ENCODE assay signal across 8 cellular contexts in the genomic region with DNA sequence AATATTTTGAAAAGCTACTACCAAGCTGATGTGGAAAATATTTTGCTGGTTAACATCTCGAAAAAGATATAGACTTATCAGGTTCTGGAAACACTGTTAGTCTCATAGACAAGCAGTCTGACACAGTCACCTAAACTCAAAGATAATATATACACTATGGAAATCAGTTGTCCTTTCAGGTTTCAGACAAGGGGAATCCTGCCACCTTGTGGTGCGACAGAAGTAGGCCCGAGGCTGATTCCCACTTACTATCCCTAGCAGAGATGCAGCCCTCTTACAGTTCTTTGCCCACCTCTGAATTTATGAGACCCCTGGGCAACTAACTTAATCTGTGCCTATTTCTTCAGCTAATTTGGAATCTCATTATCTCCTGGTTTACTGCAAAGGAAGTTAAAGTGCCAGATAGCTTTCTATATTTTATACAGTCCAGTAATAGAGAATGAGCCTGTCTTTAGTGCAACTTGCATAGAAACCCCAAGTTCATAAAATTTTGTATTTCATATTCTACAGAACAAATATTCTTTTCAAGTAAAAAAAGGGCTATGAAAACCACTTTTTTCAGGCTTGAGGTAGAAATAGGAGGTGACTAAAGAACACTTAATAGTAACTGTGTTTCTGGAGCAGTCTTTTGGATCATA. TPM values are rescaled to one million over a fixed set of nuclear protein-coding genes. Genes with fewer than 3 reads are reported as not detected.
DNase-seq lines count a peak whose midpoint lies in the region; ATAC-seq and TF ChIP-seq lines count a peak whose summit lies in the region.

No MANE protein-coding gene starts in this region.

- H2AFZ ChIP-seq in SU-DHL-6 (ENCODE audit: low read depth, low read length, severe bottlenecking) = no peak overlapping the region

- H3K27me3 ChIP-seq in SU-DHL-6 (ENCODE audit: low read length) = no peaks in the 10 kb centered on the region
- no peaks in the 10 kb centered on the region for H3K27me3 ChIP-seq in adrenal gland

- H3K9me2 ChIP-seq in SU-DHL-6 (replicated peaks; ENCODE audit: insufficient read depth, low read length) = no peaks in the 10 kb centered on the region

- no peaks in the 10 kb centered on the region for H3K79me2 ChIP-seq in SU-DHL-6 (ENCODE audit: insufficient read depth, low read length)

- H3K36me3 ChIP-seq in SU-DHL-6 (ENCODE audit: low read length) (peaks cover 4% of the 10 kb centered on the region; the same call in 1 of the 2 replicates), adrenal gland (replicated peaks in 1 of 2) (no peaks in the 10 kb centered on the region)

- no peak overlapping the region for H3K9ac ChIP-seq in SU-DHL-6 (ENCODE audit: low read length)

- no peaks in the 10 kb centered on the region for H4K20me1 ChIP-seq in SU-DHL-6 (ENCODE audit: low read depth, low read length)

- TF ChIP-seq CTCF in GM12875 (IDR thresholded peaks at IDR 0.05; ENCODE audit: borderline replicate concordance, insufficient read depth, low read depth, low read length) (peak; percentile 72), SU-DHL-6 (IDR thresholded peaks at IDR 0.05; ENCODE audit: insufficient read depth, low read length, poor library complexity, severe bottlenecking) (peak; percentile 46), adrenal gland (IDR thresholded peaks at IDR 0.05) (peak; percentile 75 to 94 (median 85))

- H3F3A ChIP-seq in SU-DHL-6 (ENCODE audit: insufficient read depth) = 0 out of 2 replicates have a peak, but pooled peaks cover 10% of the 10 kb centered on the region

- H3K9me3 ChIP-seq in SU-DHL-6 (ENCODE audit: insufficient read depth, low read length) (no peaks in the 10 kb centered on the region), adrenal gland (replicated peaks in 1 of 3) (no peaks in the 10 kb centered on the region)

- peaks cover 0 to 5% of the 10 kb centered on the region in 2 donors for H3K4me1 ChIP-seq in adrenal gland (replicated peaks in 1 of 2)

- intact Hi-C loops in adrenal gland (cut with DNase I) = loop anchor here (5.0 to 10.0 kb wide), 2 partner anchors 371 to 414 kb away; no protein-coding TSS in a partner anchor
- intact Hi-C loops in left ventricle myocardium superior (cut with micrococcal nuclease) = loop anchor here (2.0 kb wide), 1 partner anchor 376 kb away; no protein-coding TSS in a partner anchor
- intact Hi-C loops in sciatic nerve (cut with DNase I) = loop anchor here (10.0 kb wide), 1 partner anchor 414 kb away; no protein-coding TSS in a partner anchor

- H3K4me2 ChIP-seq in SU-DHL-6 (ENCODE audit: low read depth, low read length, poor library complexity, severe bottlenecking) = no peak overlapping the region

- H3K4me3 ChIP-seq in GM12875 (ENCODE audit: low read depth, low read length) (no peak overlapping the region), SU-DHL-6 (ENCODE audit: insufficient read depth, low read length, poor library complexity, severe bottlenecking) (no peak overlapping the region), adrenal gland (no peak overlapping the region)

- 0 to 4% (median 2%) methylated on average over 3 of the region's 3 CpGs for WGBS in adrenal gland, 4 donors

- H3K27ac ChIP-seq in SU-DHL-6 (ENCODE audit: low read depth, low read length) (no peak overlapping the region), adrenal gland (no peak overlapping the region)

- TF ChIP-seq POLR2A in adrenal gland (IDR thresholded peaks at IDR 0.05) = no peak

- peak; percentile 75 for ATAC-seq in HG02763 (IDR thresholded peaks at IDR 0.05; ENCODE audit: unreplicated experiment)
- peak; percentile 80 for ATAC-seq in left ventricle myocardium superior
- ATAC-seq in sciatic nerve = peak; percentile 90

- DNase-seq in NCI-H1417 treated with DMSO at 0.1 percent for 48 hours (lab: John Stamatoyannopoulos, UW) = peak; percentile 38
- DNase-seq in adrenal gland = peak; percentile 58 to 86 (median 74)
- DNase-seq in left ventricle myocardium superior = peak; percentile 59
- peak; percentile 80 for DNase-seq in sciatic nerve (ENCODE audit: low spot score)
- DNase-seq in GOT3 (lab: John Stamatoyannopoulos, UW) = no peak

RNA-seq across cellular contexts. Expression of a gene that starts 16.9 kb away (rescaled TPM):
- total RNA-seq in adrenal gland (10 to 100 TPM; 10.5 to 38.6 (median 24.5) TPM), left ventricle myocardium superior (23.7 TPM), sciatic nerve (16.3 TPM)
- 10 to 100 TPM; 12.1 to 42.2 (median 16.4) TPM for polyA plus RNA-seq in adrenal gland

RNA-seq across cellular contexts. Expression of a gene that starts 17.1 kb away (rescaled TPM):
- total RNA-seq in adrenal gland (10 to 100 TPM; 10.6 to 37.6 (median 20.1) TPM), left ventricle myocardium superior (10.5 TPM), sciatic nerve (20.3 TPM)
- polyA plus RNA-seq in adrenal gland = 10 to 100 TPM; 14.9 to 55.3 (median 20.0) TPM

RNA-seq across cellular contexts. Expression of a gene that starts 31.0 kb away (rescaled TPM):
- 10 to 100 TPM; 12.8 to 36.6 (median 30.3) TPM for total RNA-seq in adrenal gland
- polyA plus RNA-seq in adrenal gland = 10 to 100 TPM; 15.4 to 52.9 (median 21.6) TPM
- total RNA-seq in left ventricle myocardium superior = 54.8 TPM
- total RNA-seq in sciatic nerve = 48.3 TPM

RNA-seq across cellular contexts. Expression of a gene that starts 59.4 kb away (rescaled TPM):
- total RNA-seq in adrenal gland = 1 to 10 TPM in 5 of 8 donors, under 1 TPM in 1, not detected in 2; 0.83 to 3.6 (median 2.9) TPM
- 1 to 10 TPM in 2 of 3 donors, under 1 TPM in 1; 0.40 to 4.8 (median 1.0) TPM for polyA plus RNA-seq in adrenal gland
- not detected for total RNA-seq in left ventricle myocardium superior
- 5.9 TPM for total RNA-seq in sciatic nerve
